ENCODE assay signal across 3 cellular contexts in the genomic region with DNA sequence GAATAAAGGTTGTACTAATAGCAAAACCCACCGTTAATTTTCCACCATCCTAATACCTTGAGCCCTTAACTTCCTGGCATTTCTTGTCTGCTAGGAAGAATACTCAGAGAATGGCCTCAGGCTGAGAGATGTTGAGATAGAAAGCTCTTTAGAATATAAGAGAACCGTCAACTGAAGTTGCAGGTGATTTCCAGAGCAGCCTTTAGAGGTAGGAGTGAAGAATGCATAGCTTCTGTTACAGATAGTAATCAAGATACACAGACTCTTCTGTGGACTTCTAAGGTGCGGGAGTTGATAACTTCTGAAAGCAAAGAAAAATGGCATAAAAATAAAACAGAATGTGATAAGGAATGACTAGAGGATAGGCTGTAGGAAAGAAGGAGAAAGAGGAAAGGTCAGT.
DNase-seq lines count a peak whose midpoint lies in the region; ATAC-seq, FAIRE-seq and TF ChIP-seq lines count a peak whose summit lies in the region.
"Not testable (repeated sequence)": the region's sequence is repeated elsewhere in the genome, so short reads cannot be mapped to it uniquely, and the experiment has no call there.

No MANE protein-coding gene starts in this region.

- WGBS in K562 (ENCODE audit: insufficient coverage, low coverage, missing lambda C conversion rate): 0% methylated on average over 3 of the region's 3 CpGs
- WGBS in trophoblast cell (ENCODE audit: extremely low coverage, insufficient coverage, insufficient read length): no CpG with 5 or more reads among the region's 3 CpGs

- not testable (repeated sequence) for H2BK12ac ChIP-seq in trophoblast cell (ENCODE audit: low read length)

- not testable (repeated sequence) for H2AFZ ChIP-seq in K562 (ENCODE audit: low read depth, low read length); trophoblast cell (ENCODE audit: insufficient read depth, low read length, poor library complexity)

- H3K9me3 Mint-ChIP-seq in Caco-2 (ENCODE audit: unreplicated experiment): not testable (repeated sequence)

- not testable (repeated sequence) for H3K36me3 ChIP-seq in Caco-2 (ENCODE audit: control insufficient read depth, insufficient read depth, low read length); K562 (ENCODE audit: control insufficient read depth, insufficient read depth, low read length); trophoblast cell (ENCODE audit: control insufficient read depth in 1 of 2, insufficient read depth in 2 of 2, low read length in 2 of 2)

- not testable (repeated sequence) for H3K27me3 Mint-ChIP-seq in Caco-2 (ENCODE audit: insufficient read depth, unreplicated experiment)

- TF ChIP-seq EP300 in K562 (IDR thresholded peaks at IDR 0.05; ENCODE audit: low read length): not testable (repeated sequence)

- in situ Hi-C loops in K562 (cut with MboI): loop anchor here (25.0 kb wide), 1 partner anchor 519 kb away; no protein-coding TSS in a partner anchor

- DNase-seq in Caco-2 (peak; percentile 75 to 77), K562 (ENCODE audit: extremely low read depth in 1 of 4, low spot score in 3 of 4) (peak in 1 of 4 experiments; percentile 8), trophoblast cell (peak; percentile 23 to 61)

- not testable (repeated sequence) for TF ChIP-seq POLR2A in K562 (conservative IDR thresholded peaks at IDR 0.05)

- not testable (repeated sequence) for H3K23ac ChIP-seq in trophoblast cell (ENCODE audit: low read length)

- peak overlapping the region; percentile 83 for H3K27ac Mint-ChIP-seq in Caco-2 (ENCODE audit: unreplicated experiment)

- not testable (repeated sequence) for H3K79me2 ChIP-seq in K562 (ENCODE audit: control insufficient read depth, insufficient read depth, low read length); trophoblast cell (ENCODE audit: control insufficient read depth, insufficient read depth, low read length, poor library complexity)

- not testable (repeated sequence) for H3K9ac ChIP-seq in K562 (ENCODE audit: insufficient read depth in 1 of 2, low read depth in 2 of 2, low read length in 2 of 2); trophoblast cell (ENCODE audit: low read length)

- not testable (repeated sequence) for BruUV-seq in Caco-2 (replicated peaks; lab: Mats Ljungman, UMichigan); K562 (replicated peaks; lab: Mats Ljungman, UMichigan)

- not testable (repeated sequence) for H3K9me1 ChIP-seq in K562 (ENCODE audit: control insufficient read depth, insufficient read depth, low read length)

- not testable (repeated sequence) for TF ChIP-seq CTCF in Caco-2 (IDR thresholded peaks at IDR 0.05; ENCODE audit: insufficient read depth in 1 of 2, low read depth in 1 of 2, low read length in 1 of 2, severe bottlenecking in 1 of 2, unreplicated experiment in 1 of 2); K562 (IDR thresholded peaks at IDR 0.05 in 2 of 3, conservative IDR thresholded peaks at IDR 0.05 in 1 of 3; ENCODE audit: insufficient read depth in 2 of 3, low read depth in 1 of 3, low read length in 3 of 3)

- H3K4ac ChIP-seq in trophoblast cell (ENCODE audit: low read depth, low read length): not testable (repeated sequence)

- H3K4me1 Mint-ChIP-seq in Caco-2 (ENCODE audit: low read depth, unreplicated experiment): peaks cover 17% of the 10 kb centered on the region

- H3K18ac ChIP-seq in trophoblast cell (ENCODE audit: low read length): not testable (repeated sequence)

- H3K79me1 ChIP-seq in trophoblast cell (ENCODE audit: low read length): not testable (repeated sequence)

- H4K91ac ChIP-seq in trophoblast cell (ENCODE audit: low read depth, low read length): not testable (repeated sequence)

- TF ChIP-seq RAD21 in K562 (CRISPR knock-in tag; conservative IDR thresholded peaks at IDR 0.05 in 1 of 2, IDR thresholded peaks at IDR 0.05 in 1 of 2): not testable (repeated sequence)

- H2AK5ac ChIP-seq in trophoblast cell (ENCODE audit: low read length): not testable (repeated sequence)

- intact Hi-C loops in Caco-2 (cut with micrococcal nuclease; ENCODE audit: unreplicated experiment): loop anchor here (2.0 to 10.0 kb wide), 3 partner anchors 41 to 279 kb away; no protein-coding TSS in a partner anchor
- intact Hi-C loops in K562 (cut with micrococcal nuclease): not testable (repeated sequence)

- H3K9me3 ChIP-seq in Caco-2; K562 (replicated peaks; ENCODE audit: control insufficient read depth, insufficient read depth, low read depth, low read length); trophoblast cell (ENCODE audit: insufficient read depth, low read depth, low read length): not testable (repeated sequence)

- not testable (repeated sequence) for H3K14ac ChIP-seq in trophoblast cell (ENCODE audit: low read length)

- H3K4me2 ChIP-seq in K562 (ENCODE audit: insufficient read depth, low read length); trophoblast cell (ENCODE audit: low read length): not testable (repeated sequence)

- POLR2A ChIA-PET in Caco-2 (lab: Charles Lee); K562 (lab: Yijun Ruan, JAX): not testable (repeated sequence)

- peaks cover 46% of the 10 kb centered on the region for H3K4me1 ChIP-seq in Caco-2
- not testable (repeated sequence) for H3K4me1 ChIP-seq in K562 (replicated peaks in 1 of 2; ENCODE audit: control insufficient read depth in 2 of 2, insufficient read depth in 2 of 2, low read length in 2 of 2); trophoblast cell (ENCODE audit: control insufficient read depth in 1 of 2, insufficient read depth in 2 of 2, low read length in 2 of 2)

- H3K4me3 Mint-ChIP-seq in Caco-2 (ENCODE audit: unreplicated experiment): peak overlapping the region; percentile 48

- H3K4me3 ChIP-seq in Caco-2 (ENCODE audit: low read depth, low read length): peak overlapping the region; percentile 14; the same call in 1 of the 2 replicates
- not testable (repeated sequence) for H3K4me3 ChIP-seq in K562; trophoblast cell (ENCODE audit: low read depth, low read length)

- not testable (repeated sequence) for ATAC-seq in K562

- CTCF ChIA-PET in Caco-2 (lab: Charles Lee); K562 (lab: Yijun Ruan, JAX; ENCODE audit: low intra/inter-chr PET ratio): not testable (repeated sequence)

- H3K27me3 ChIP-seq in Caco-2 (replicated peaks; ENCODE audit: control insufficient read depth, insufficient read depth, low read length); K562 (ENCODE audit: control insufficient read depth in 2 of 2, insufficient read depth in 2 of 2, low read length in 2 of 2); trophoblast cell (ENCODE audit: insufficient read depth, low read length): not testable (repeated sequence)

- H2BK120ac ChIP-seq in trophoblast cell (ENCODE audit: insufficient read depth, low read length, poor library complexity): not testable (repeated sequence)

- FAIRE-seq in K562 (lab: Jason Lieb, UNC): not testable (repeated sequence)

- H2BK5ac ChIP-seq in trophoblast cell (ENCODE audit: low read depth, low read length, poor library complexity): not testable (repeated sequence)

- not testable (repeated sequence) for H4K8ac ChIP-seq in trophoblast cell (ENCODE audit: low read depth, low read length)

- H4K20me1 ChIP-seq in K562 (replicated peaks; ENCODE audit: control insufficient read depth, insufficient read depth, low read length): not testable (repeated sequence)

- H4K12ac ChIP-seq in trophoblast cell (ENCODE audit: low read depth, low read length): not testable (repeated sequence)

- H3K36me3 Mint-ChIP-seq in Caco-2 (ENCODE audit: insufficient read depth, unreplicated experiment): not testable (repeated sequence)

- H3K27ac ChIP-seq in K562 (ENCODE audit: extremely low read depth, low read depth, low read length); trophoblast cell (ENCODE audit: low read depth, low read length): not testable (repeated sequence)

TF ChIP-seq in K562, 482 proteins besides CTCF, POLR2A, EP300 and RAD21:
- TF ChIP-seq CBFA2T2 (conservative IDR thresholded peaks at IDR 0.05) (peak; percentile 25; the same call in 1 of the 2 replicates), CBFA2T3 (IDR thresholded peaks at IDR 0.05) (peak; percentile 43; the same call in 1 of the 2 replicates)
